8 cellular contexts compared by ENCODE assay signal in genomic region chr1:156114101-156114918, GRCh38. TPM values are rescaled to one million over a fixed set of nuclear protein-coding genes. Genes with fewer than 3 reads are reported as not detected.
A peak's percentile ranks its signal among the peaks of the same experiment; 100 is the strongest.
DNase-seq lines count a peak whose midpoint lies in the region; ATAC-seq and TF ChIP-seq lines count a peak whose summit lies in the region.

Gene LMNA (plus strand): TSS chr1:156114711. CDS start chr1:156114919, 208 bp downstream.

- H3K27me3 Mint-ChIP-seq in endodermal cell (ENCODE audit: insufficient read depth): peaks cover 18% of the 10 kb centered on the region

- H3K27ac Mint-ChIP-seq in endodermal cell: peak within 1 kb of the TSS; percentile 74

- POLR2A ChIA-PET in BJ (lab: Charles Lee): interaction anchor here (0.5 to 1.3 kb wide), 6 partner anchors 9 to 1115 kb away, joined by 3 to 7 read pairs (median 6); no protein-coding TSS in a partner anchor

- CTCF ChIA-PET in BJ (lab: Yijun Ruan, JAX): interaction anchor here (1.3 to 33.9 kb wide), 4 partner anchors 9 to 28 kb away, joined by 4 to 983 read pairs (median 59); no protein-coding TSS in a partner anchor

- peaks cover 8% of the 10 kb centered on the region for H3K36me3 Mint-ChIP-seq in endodermal cell (ENCODE audit: low read depth)

- H3K4me1 ChIP-seq in endodermal cell (ENCODE audit: control insufficient read depth, insufficient read depth, low read length): no peaks in the 10 kb centered on the region

- peak within 1 kb of the TSS; percentile 74 for H3K4me3 Mint-ChIP-seq in endodermal cell

- H3K36me3 ChIP-seq in BJ (ENCODE audit: control insufficient read depth, insufficient read depth, low read length) (no peaks in the 10 kb centered on the region), endodermal cell (ENCODE audit: control insufficient read depth, insufficient read depth, low read length) (peaks cover 19% of the 10 kb centered on the region)

- no peaks in the 10 kb centered on the region for H3K27me3 ChIP-seq in BJ (ENCODE audit: control insufficient read depth, insufficient read depth, low read length)
- no peaks in the 10 kb centered on the region for H3K27me3 ChIP-seq in HL-60 (ENCODE audit: insufficient read depth, poor library complexity, severe bottlenecking)
- no peaks in the 10 kb centered on the region for H3K27me3 ChIP-seq in endodermal cell (ENCODE audit: control insufficient read depth, insufficient read depth, low read length, poor library complexity, severe bottlenecking)

- peak within 1 kb of the TSS; percentile 100 for H3K4me3 ChIP-seq in BJ (ENCODE audit: low read depth, low read length)
- peak within 1 kb of the TSS; percentile 66 for H3K4me3 ChIP-seq in HL-60 (replicated peaks; ENCODE audit: insufficient read depth, low read length)
- H3K4me3 ChIP-seq in endodermal cell (ENCODE audit: low read length): peak within 1 kb of the TSS; percentile 88

- H3K9me3 Mint-ChIP-seq in endodermal cell: no peaks in the 10 kb centered on the region

- ATAC-seq in GM19351 (IDR thresholded peaks at IDR 0.05; ENCODE audit: unreplicated experiment): peak; percentile 86

- peaks cover 34% of the 10 kb centered on the region for H3K4me1 Mint-ChIP-seq in endodermal cell

- H3K27ac ChIP-seq in HL-60 (replicated peaks) (peak within 1 kb of the TSS; percentile 63), endodermal cell (ENCODE audit: low read depth, low read length) (peak within 1 kb of the TSS; percentile 36)

- peak; percentile 63 for DNase-seq in BJ (ENCODE audit: low read depth)
- DNase-seq in HL-60 (ENCODE audit: low read depth in 1 of 2, low spot score in 1 of 2): peak; percentile 79 to 94
- DNase-seq in NOMO-1 treated with dmso at 0.1 percent for 144 hours (lab: John Stamatoyannopoulos, UW; ENCODE audit: unreplicated experiment): peak; percentile 92
- peak; percentile 77 for DNase-seq in activated CD8-positive, alpha-beta memory T cell treated with anti-CD3 and anti-CD28 coated beads, Interleukin-2, amount 50 U/mL, for 1 hour (ENCODE audit: extremely low read depth)
- DNase-seq in endodermal cell: peak; percentile 95
- DNase-seq in mesenteric fat pad (ENCODE audit: low spot score): peak; percentile 98
- peak; percentile 55 to 71 for DNase-seq in stimulated activated CD8-positive, alpha-beta memory T cell treated with anti-CD3 and anti-CD28 coated beads, Interleukin-2, amount 100 ng/mL, for 1 hour (ENCODE audit: low read depth in 2 of 2)

- WGBS in endodermal cell (ENCODE audit: insufficient coverage in 1 of 2, insufficient read length in 1 of 2), 2 experiments: 5 to 30% methylated on average over 2 to 36 of the region's 37 CpGs

- H3K9ac ChIP-seq in endodermal cell (ENCODE audit: extremely low read depth, low read length, poor library complexity, severe bottlenecking): peak within 1 kb of the TSS; percentile 79

- no peaks in the 10 kb centered on the region for H3K9me3 ChIP-seq in endodermal cell (ENCODE audit: control insufficient read depth, low read length)

- TF ChIP-seq CTCF in BJ (IDR thresholded peaks at IDR 0.05; ENCODE audit: insufficient read depth, low read depth, low read length): no peak
- TF ChIP-seq CTCF in HL-60 (IDR thresholded peaks at IDR 0.05; ENCODE audit: insufficient read depth, low read length): no peak
- no peak for TF ChIP-seq CTCF in endodermal cell (conservative IDR thresholded peaks at IDR 0.05)

RNA-seq across cellular contexts. Expression of gene LMNA, which starts in this region (rescaled TPM):
- 537 and 840 TPM in 2 replicates for polyA plus RNA-seq in BJ (2011; rRNA removed)
- polyA minus RNA-seq in BJ (2011; rRNA and poly(A)+ RNA removed): 412 and 437 TPM in 2 replicates
- total RNA-seq in endodermal cell (10 to 100 TPM; 41.2 to 42.0 TPM), mesenteric fat pad (901 TPM)
- 46.3 TPM for polyA plus RNA-seq in endodermal cell (2013, experiment 1 of 2)
- polyA plus RNA-seq in endodermal cell (2013, experiment 2 of 2): 45.5 TPM

Comparison
In these comparisons a context has a peak if more than half of its experiments do, and no peak if none do; other contexts are left out.
1. Peak in every context shown above with its lines: DNase-seq, ATAC-seq, H3K4me3 ChIP-seq and H3K27ac ChIP-seq.
2. RNA of gene LMNA (total RNA-seq): 901 TPM in mesenteric fat pad (single experiment); 41.2 to 42.0 TPM in endodermal cell; every median in the first group is over 10 times any median in the second.